ENCODE assay signal across 8 cellular contexts in genomic region chr17:64837018-64837761, GRCh38.
DNase-seq lines count a peak whose midpoint lies in the region; ATAC-seq and TF ChIP-seq lines count a peak whose summit lies in the region.
"Not testable (repeated sequence)": the region's sequence is repeated elsewhere in the genome, so short reads cannot be mapped to it uniquely, and the experiment has no call there.

No MANE protein-coding gene starts in this region.

- peak overlapping the region; percentile 60 for H3K4me3 ChIP-seq in AG09309 (ENCODE audit: control insufficient read depth, low read depth, low read length)

- not testable (repeated sequence) for TF ChIP-seq CTCF in AG09309 (IDR thresholded peaks at IDR 0.05; ENCODE audit: control insufficient read depth, insufficient read depth, low read depth, low read length, missing control alignments)

- DNase-seq in AG09309 (ENCODE audit: low read depth): peak; percentile 13
- peak; percentile 34 for DNase-seq in NCI-H345 treated with DMSO at 0.1 percent for 48 hours (lab: John Stamatoyannopoulos, UW; ENCODE audit: unreplicated experiment)
- DNase-seq in activated CD4-positive, alpha-beta T cell treated with anti-CD3 and anti-CD28 coated beads for 24 hours (ENCODE audit: low read depth in 2 of 2): peak; percentile 67 to 75
- peak; percentile 77 for DNase-seq in cerebellum (ENCODE audit: low spot score)
- DNase-seq in kidney glomerular epithelial cell (lab: John Stamatoyannopoulos, UW): peak; percentile 25
- DNase-seq in stimulated activated CD4-positive, alpha-beta T cell treated with anti-CD3 and anti-CD28 coated beads, Interleukin-12 subunit alpha, Interleukin-12 subunit beta, amount 100 ng/mL, for 48 hours (ENCODE audit: low read depth in 2 of 3, low spot score in 1 of 3): peak; percentile 63 to 80 (median 72)

- ATAC-seq in GM19023 (IDR thresholded peaks at IDR 0.05; ENCODE audit: unreplicated experiment) (peak; percentile 96), HG03135 (IDR thresholded peaks at IDR 0.05; ENCODE audit: unreplicated experiment) (peak; percentile 97)

Comparison
In these comparisons a context has a peak if more than half of its experiments do, and no peak if none do; other contexts are left out.
1. Peak in every context shown above with its lines: DNase-seq, ATAC-seq and H3K4me3 ChIP-seq.
2. DNase-seq: peak in every context shown above with its lines; median percentile 77 in cerebellum; 72 in stimulated activated CD4-positive, alpha-beta T cell treated with anti-CD3 and anti-CD28 coated beads, Interleukin-12 subunit alpha, Interleukin-12 subunit beta, amount 100 ng/mL, for 48 hours; 71 in activated CD4-positive, alpha-beta T cell treated with anti-CD3 and anti-CD28 coated beads for 24 hours; 34 in NCI-H345 treated with DMSO at 0.1 percent for 48 hours; 25 in kidney glomerular epithelial cell; 13 in AG09309.